Comparison of ENCODE assay signal across 14 cellular contexts in genomic region chr2:70541481-70542020, GRCh38. TPM values are rescaled to one million over a fixed set of nuclear protein-coding genes. Genes with fewer than 3 reads are reported as not detected.
DNase-seq lines count a peak whose midpoint lies in the region; ATAC-seq and TF ChIP-seq lines count a peak whose summit lies in the region.
"Had no signal": no experiment of that assay in that cellular context is flagged by ENCODE, and none has a peak within 500 bp of the region (broad histone marks: within the 10 kb centered on the region; RNA-seq: fewer than 3 reads in every experiment).

No MANE protein-coding gene starts in this region.

- POLR2A ChIA-PET in HEK293T (lab: Yijun Ruan, JAX) = no interaction called here

- DNase-seq in AG10803 (ENCODE audit: low read depth) (peak; percentile 84), HEK293T (ENCODE audit: extremely low spot score) (peak; percentile 3), SK-MEL-5 (ENCODE audit: low read depth, low spot score) (peak; percentile 63), inferior parietal cortex (ENCODE audit: extremely low spot score) (peak; percentile 74), NCI-H774 (lab: John Stamatoyannopoulos, UW) (no peak)
- DNase-seq in effector CD8-positive, alpha-beta T cell (lab: John Stamatoyannopoulos, UW) = no peak
- DNase-seq: esophagus squamous epithelium, H7, NCI-H2081 had no signal

- in situ Hi-C loops in SK-MEL-5 (cut with HindIII; ENCODE audit: low pct_unique_long_range_greater_than_20kb, low sequenced_read_pairs) = no loop called here

- ATAC-seq in GM21360 (IDR thresholded peaks at IDR 0.05; ENCODE audit: unreplicated experiment) (no peak), HG02759 (IDR thresholded peaks at IDR 0.05; ENCODE audit: unreplicated experiment) (no peak)
- ATAC-seq: K562, WTC11 had no signal

- no peak overlapping the region for H3K4me3 ChIP-seq in AG10803 (ENCODE audit: low read length)
- H3K4me3 ChIP-seq: BLaER1, esophagus squamous epithelium, K562 had no signal

- peak; percentile 32 for TF ChIP-seq CTCF in AG10803 (conservative IDR thresholded peaks at IDR 0.05; ENCODE audit: low read length)

- CTCF ChIA-PET in HEK293T (lab: Yijun Ruan, JAX) = no interaction called here

TF ChIP-seq in HEK293T, 16 proteins besides CTCF, POLR2A, EP300 and RAD21:
- TF ChIP-seq NFRKB (IDR thresholded peaks at IDR 0.05) (no peak), HDGF (IDR thresholded peaks at IDR 0.05; ENCODE audit: borderline replicate concordance) (no peak), BHLHE40 (IDR thresholded peaks at IDR 0.05; ENCODE audit: borderline replicate concordance) (no peak), FOXA1 (IDR thresholded peaks at IDR 0.05) (no peak)

RNA-seq across cellular contexts. Expression of gene TGFA, which starts 12.1 kb away (rescaled TPM):
- 2.1 and 2.4 TPM in 2 replicates for total RNA-seq in SK-MEL-5 (2014; rRNA removed; shearing (Covaris generic))
- polyA plus RNA-seq in SK-MEL-5 (2015; cell fraction: cytosol; rRNA removed) = 7.3 and 12.9 TPM in 2 replicates
- polyA plus RNA-seq in SK-MEL-5 (2015; cell fraction: nucleus; rRNA removed) = 1.9 and 6.9 TPM in 2 replicates
- total RNA-seq: K562 had no signal
- polyA plus RNA-seq: K562 had no signal

Comparison
In these comparisons a context has a peak if more than half of its experiments do, and no peak if none do; other contexts are left out.
1. DNase-seq: peak in AG10803 (single experiment), HEK293T (single experiment), SK-MEL-5 (single experiment) and inferior parietal cortex (single experiment); none in effector CD8-positive, alpha-beta T cell (single experiment) and NCI-H774 (single experiment).